10 cellular contexts compared by ENCODE assay signal in the genomic region with DNA sequence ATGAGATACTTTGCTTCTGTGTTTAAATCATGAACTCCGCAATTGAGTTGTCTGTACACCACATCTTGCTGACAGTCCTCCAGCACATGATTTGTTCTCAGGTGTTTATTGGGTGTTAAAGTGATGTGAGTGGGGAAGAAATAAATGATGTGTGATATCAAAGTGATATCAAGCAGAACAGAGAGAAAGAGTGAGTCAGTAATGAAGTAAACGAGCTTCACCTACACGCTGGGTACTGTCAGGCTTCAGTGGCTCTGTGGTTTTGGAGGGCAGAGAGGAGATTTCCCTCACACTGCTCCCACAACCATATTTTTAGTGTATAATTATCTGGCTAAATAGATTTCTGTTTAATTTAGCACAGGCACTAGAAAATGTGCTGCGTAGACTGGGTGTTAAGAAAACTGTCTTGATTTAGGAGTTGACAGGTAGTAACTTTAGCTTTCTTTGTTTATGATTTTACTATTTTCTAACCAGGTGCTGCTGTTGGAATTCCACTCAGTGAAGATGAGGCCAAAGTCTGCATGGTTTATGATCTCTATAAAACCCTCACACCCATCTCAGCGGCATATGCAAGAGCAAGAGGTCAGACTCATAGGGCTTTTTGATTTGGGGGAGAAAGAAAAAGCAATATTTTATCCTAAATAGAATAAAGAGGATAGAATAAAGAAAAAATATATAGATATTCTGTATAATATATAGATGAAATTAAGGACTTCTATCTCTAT. TPM values are rescaled to one million over a fixed set of nuclear protein-coding genes. Genes with fewer than 3 reads are reported as not detected.
DNase-seq lines count a peak whose midpoint lies in the region; ATAC-seq and TF ChIP-seq lines count a peak whose summit lies in the region.
"Had no signal": no experiment of that assay in that cellular context is flagged by ENCODE, and none has a peak within 500 bp of the region (broad histone marks: within the 10 kb centered on the region; RNA-seq: fewer than 3 reads in every experiment).

No MANE protein-coding gene starts in this region.

- H3K4me1 ChIP-seq in CD8-positive, alpha-beta T cell (ENCODE audit: insufficient read depth, low read length) = no peaks in the 10 kb centered on the region
- no peaks in the 10 kb centered on the region for H3K4me1 ChIP-seq in BE2C

- H3K27ac ChIP-seq in CD8-positive, alpha-beta T cell (ENCODE audit: low read depth, low read length) = no peak overlapping the region
- H3K27ac ChIP-seq: neutrophil had no signal

- H3K4me3 Mint-ChIP-seq in CD8-positive, alpha-beta T cell = no peak overlapping the region
- no peak overlapping the region for H3K4me3 Mint-ChIP-seq in WTC11

- no peak for ATAC-seq in CD8-positive, alpha-beta T cell
- ATAC-seq in GM19043 (IDR thresholded peaks at IDR 0.05; ENCODE audit: low read depth, unreplicated experiment) = peak; percentile 66
- ATAC-seq in HG03103 (IDR thresholded peaks at IDR 0.05; ENCODE audit: low read depth, unreplicated experiment) = peak; percentile 74
- no peak for ATAC-seq in WTC11

- peaks cover 11% of the 10 kb centered on the region for H3K4me1 Mint-ChIP-seq in CD8-positive, alpha-beta T cell (ENCODE audit: low read depth)
- H3K4me1 Mint-ChIP-seq in WTC11 = peaks cover 5% of the 10 kb centered on the region

- peaks cover 38% of the 10 kb centered on the region for H3K36me3 ChIP-seq in CD8-positive, alpha-beta T cell (ENCODE audit: insufficient read depth, low read length)
- H3K36me3 ChIP-seq in BE2C = peaks cover 57% of the 10 kb centered on the region
- H3K36me3 ChIP-seq: neutrophil had no signal

- no peak for TF ChIP-seq CTCF in CD8-positive, alpha-beta T cell (IDR thresholded peaks at IDR 0.05)
- TF ChIP-seq CTCF in WTC11 (IDR thresholded peaks at IDR 0.05) (no peak), BE2C (IDR thresholded peaks at IDR 0.05; ENCODE audit: low read depth, low read length) (no peak)

- H3K4me3 ChIP-seq in CD8-positive, alpha-beta T cell (ENCODE audit: low read depth, low read length) = no peak overlapping the region
- no peak overlapping the region for H3K4me3 ChIP-seq in BE2C (ENCODE audit: low read depth, low read length)

- no peak for DNase-seq in CD8-positive, alpha-beta T cell
- DNase-seq in WTC11 (ENCODE audit: low spot score) = no peak
- DNase-seq in NCI-H510A treated with DMSO at 0.1 percent for 48 hours (lab: John Stamatoyannopoulos, UW) = no peak
- DNase-seq in cerebellum (ENCODE audit: low spot score) = no peak
- DNase-seq in UCSD-AML1 (lab: John Stamatoyannopoulos, UW; ENCODE audit: unreplicated experiment) = no peak
- DNase-seq in BE2C = no peak
- DNase-seq: NCI-H446 had no signal

- no peaks in the 10 kb centered on the region for H3K9me3 ChIP-seq in CD8-positive, alpha-beta T cell (ENCODE audit: low read length)
- no peaks in the 10 kb centered on the region for H3K9me3 ChIP-seq in BE2C
- H3K9me3 ChIP-seq: neutrophil had no signal

- POLR2A ChIA-PET in CD8-positive, alpha-beta T cell (lab: Charles Lee) = no interaction called here
- POLR2A ChIA-PET in WTC11 (lab: Charles Lee) = no interaction called here

- H3K36me3 Mint-ChIP-seq in CD8-positive, alpha-beta T cell = peaks cover 87% of the 10 kb centered on the region
- peaks cover 78% of the 10 kb centered on the region for H3K36me3 Mint-ChIP-seq in WTC11

- no peaks in the 10 kb centered on the region for H3K27me3 ChIP-seq in CD8-positive, alpha-beta T cell (ENCODE audit: insufficient read depth, low read length)
- H3K27me3 ChIP-seq in BE2C = no peaks in the 10 kb centered on the region
- H3K27me3 ChIP-seq: neutrophil had no signal

- no peaks in the 10 kb centered on the region for H3K27me3 Mint-ChIP-seq in CD8-positive, alpha-beta T cell (ENCODE audit: low read depth)
- no peaks in the 10 kb centered on the region for H3K27me3 Mint-ChIP-seq in WTC11 (ENCODE audit: low read depth)

- peak overlapping the region; percentile 8 for H3K27ac Mint-ChIP-seq in CD8-positive, alpha-beta T cell
- peak overlapping the region; percentile 78; the same call in 1 of the 2 replicates for H3K27ac Mint-ChIP-seq in WTC11

- CTCF ChIA-PET in CD8-positive, alpha-beta T cell (lab: Charles Lee) = no interaction called here
- CTCF ChIA-PET in WTC11 (lab: Charles Lee) = no interaction called here

- H3K9me3 Mint-ChIP-seq in CD8-positive, alpha-beta T cell = no peaks in the 10 kb centered on the region
- H3K9me3 Mint-ChIP-seq in WTC11 = no peaks in the 10 kb centered on the region

- intact Hi-C loops in CD8-positive, alpha-beta T cell (cut with DNase I, micrococcal nuclease) = no loop called here

TF ChIP-seq in WTC11, 78 proteins besides CTCF, POLR2A, EP300 and RAD21 (continues in another document):
- TF ChIP-seq FOXJ3 (CRISPR knock-in tag; IDR thresholded peaks at IDR 0.05; ENCODE audit: borderline replicate concordance) (no peak), ZNF232 (CRISPR knock-in tag; IDR thresholded peaks at IDR 0.05) (no peak), CREM (CRISPR knock-in tag; IDR thresholded peaks at IDR 0.05) (no peak), NFYB (CRISPR knock-in tag; conservative IDR thresholded peaks at IDR 0.05; ENCODE audit: low read depth) (no peak), ELF4 (CRISPR knock-in tag; IDR thresholded peaks at IDR 0.05; ENCODE audit: low read depth) (no peak), FOXP1 (CRISPR knock-in tag; IDR thresholded peaks at IDR 0.05; ENCODE audit: borderline replicate concordance) (no peak), JAZF1 (CRISPR knock-in tag; IDR thresholded peaks at IDR 0.05) (no peak), GRHL2 (CRISPR knock-in tag; IDR thresholded peaks at IDR 0.05; ENCODE audit: insufficient replicate concordance, severe bottlenecking) (no peak), RELA (CRISPR knock-in tag; IDR thresholded peaks at IDR 0.05; ENCODE audit: borderline replicate concordance) (no peak), EMX1 (CRISPR knock-in tag; IDR thresholded peaks at IDR 0.05) (no peak), ZNF423 (CRISPR knock-in tag; IDR thresholded peaks at IDR 0.05) (no peak), ZBTB21 (CRISPR knock-in tag; IDR thresholded peaks at IDR 0.05; ENCODE audit: borderline replicate concordance) (no peak), NFATC4 (CRISPR knock-in tag; IDR thresholded peaks at IDR 0.05) (no peak)
- TF ChIP-seq, protein P1, sequence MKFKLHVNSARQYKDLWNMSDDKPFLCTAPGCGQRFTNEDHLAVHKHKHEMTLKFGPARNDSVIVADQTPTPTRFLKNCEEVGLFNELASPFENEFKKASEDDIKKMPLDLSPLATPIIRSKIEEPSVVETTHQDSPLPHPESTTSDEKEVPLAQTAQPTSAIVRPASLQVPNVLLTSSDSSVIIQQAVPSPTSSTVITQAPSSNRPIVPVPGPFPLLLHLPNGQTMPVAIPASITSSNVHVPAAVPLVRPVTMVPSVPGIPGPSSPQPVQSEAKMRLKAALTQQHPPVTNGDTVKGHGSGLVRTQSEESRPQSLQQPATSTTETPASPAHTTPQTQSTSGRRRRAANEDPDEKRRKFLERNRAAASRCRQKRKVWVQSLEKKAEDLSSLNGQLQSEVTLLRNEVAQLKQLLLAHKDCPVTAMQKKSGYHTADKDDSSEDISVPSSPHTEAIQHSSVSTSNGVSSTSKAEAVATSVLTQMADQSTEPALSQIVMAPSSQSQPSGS (CRISPR knock-in tag; IDR thresholded peaks at IDR 0.05; ENCODE audit: borderline replicate concordance, low read depth) = no peak
- TF ChIP-seq, protein P2, sequence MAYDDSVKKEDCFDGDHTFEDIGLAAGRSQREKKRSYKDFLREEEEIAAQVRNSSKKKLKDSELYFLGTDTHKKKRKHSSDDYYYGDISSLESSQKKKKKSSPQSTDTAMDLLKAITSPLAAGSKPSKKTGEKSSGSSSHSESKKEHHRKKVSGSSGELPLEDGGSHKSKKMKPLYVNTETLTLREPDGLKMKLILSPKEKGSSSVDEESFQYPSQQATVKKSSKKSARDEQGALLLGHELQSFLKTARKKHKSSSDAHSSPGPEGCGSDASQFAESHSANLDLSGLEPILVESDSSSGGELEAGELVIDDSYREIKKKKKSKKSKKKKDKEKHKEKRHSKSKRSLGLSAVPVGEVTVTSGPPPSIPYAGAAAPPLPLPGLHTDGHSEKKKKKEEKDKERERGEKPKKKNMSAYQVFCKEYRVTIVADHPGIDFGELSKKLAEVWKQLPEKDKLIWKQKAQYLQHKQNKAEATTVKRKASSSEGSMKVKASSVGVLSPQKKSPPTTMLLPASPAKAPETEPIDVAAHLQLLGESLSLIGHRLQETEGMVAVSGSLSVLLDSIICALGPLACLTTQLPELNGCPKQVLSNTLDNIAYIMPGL (CRISPR knock-in tag; IDR thresholded peaks at IDR 0.05) = no peak
- TF ChIP-seq, protein P3, sequence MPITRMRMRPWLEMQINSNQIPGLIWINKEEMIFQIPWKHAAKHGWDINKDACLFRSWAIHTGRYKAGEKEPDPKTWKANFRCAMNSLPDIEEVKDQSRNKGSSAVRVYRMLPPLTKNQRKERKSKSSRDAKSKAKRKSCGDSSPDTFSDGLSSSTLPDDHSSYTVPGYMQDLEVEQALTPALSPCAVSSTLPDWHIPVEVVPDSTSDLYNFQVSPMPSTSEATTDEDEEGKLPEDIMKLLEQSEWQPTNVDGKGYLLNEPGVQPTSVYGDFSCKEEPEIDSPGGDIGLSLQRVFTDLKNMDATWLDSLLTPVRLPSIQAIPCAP (CRISPR knock-in tag; IDR thresholded peaks at IDR 0.05) = no peak
- TF ChIP-seq, protein P4, sequence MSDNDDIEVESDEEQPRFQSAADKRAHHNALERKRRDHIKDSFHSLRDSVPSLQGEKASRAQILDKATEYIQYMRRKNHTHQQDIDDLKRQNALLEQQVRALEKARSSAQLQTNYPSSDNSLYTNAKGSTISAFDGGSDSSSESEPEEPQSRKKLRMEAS (CRISPR knock-in tag; IDR thresholded peaks at IDR 0.05) = no peak

RNA-seq across cellular contexts. Expression of a gene that starts 21.2 kb away (rescaled TPM):
- total RNA-seq in CD8-positive, alpha-beta T cell = 10 to 100 TPM; 37.9 to 39.3 TPM
- total RNA-seq in WTC11 (2021) (285 to 309 TPM (median 290 TPM) in 3 replicates), cerebellum (21.1 TPM)
- polyA plus RNA-seq in BE2C (2012; ENCODE audit: insufficient read depth, insufficient read length, low read depth) = 208 TPM

Comparison
In these comparisons a context has a peak if more than half of its experiments do, and no peak if none do; other contexts are left out.
1. ATAC-seq: peak in GM19043 (single experiment) and HG03103 (single experiment); none in CD8-positive, alpha-beta T cell (single experiment) and WTC11 (single experiment).